17 cellular contexts compared by ENCODE assay signal in genomic region chr20:5670874-5671273, GRCh38.
"Had no signal": no experiment of that assay in that cellular context is flagged by ENCODE, and none has a peak within 500 bp of the region (broad histone marks: within the 10 kb centered on the region; RNA-seq: fewer than 3 reads in every experiment).

No MANE protein-coding gene starts in this region.

- H3K36me3 Mint-ChIP-seq: natural killer cell had no signal

- H3K9me3 ChIP-seq: colonic mucosa had no signal

- H3K4me3 Mint-ChIP-seq: activated CD4-positive, alpha-beta T cell treated with anti-CD3 and anti-CD28 coated beads, Interleukin-2, amount 10 ng/mL, durations not matched to agents 7 days and 5 days; activated CD8-positive, alpha-beta T cell treated with anti-CD3 and anti-CD28 coated beads, Interleukin-2, amount 10 ng/mL, durations not matched to agents 7 days and 5 days; activated naive CD4-positive, alpha-beta T cell treated with anti-CD3 and anti-CD28 coated beads for 36 hours; activated naive CD8-positive, alpha-beta T cell treated with anti-CD3 and anti-CD28 coated beads, Interleukin-2, amount 50 U/mL, for 24 hours; activated T-cell treated with anti-CD3 and anti-CD28 coated beads, Interleukin-2, amount 50 U/mL, for 4 hours; natural killer cell had no signal

- H3K27ac Mint-ChIP-seq: activated CD4-positive, alpha-beta T cell treated with anti-CD3 and anti-CD28 coated beads, Interleukin-2, amount 10 ng/mL, durations not matched to agents 7 days and 5 days; activated CD8-positive, alpha-beta T cell treated with anti-CD3 and anti-CD28 coated beads, Interleukin-2, amount 10 ng/mL, durations not matched to agents 7 days and 5 days; activated naive CD4-positive, alpha-beta T cell treated with anti-CD3 and anti-CD28 coated beads for 36 hours; activated naive CD8-positive, alpha-beta T cell treated with anti-CD3 and anti-CD28 coated beads, Interleukin-2, amount 50 U/mL, for 24 hours; natural killer cell had no signal

- H3K27me3 Mint-ChIP-seq: activated CD4-positive, alpha-beta T cell treated with anti-CD3 and anti-CD28 coated beads, Interleukin-2, amount 10 ng/mL, durations not matched to agents 7 days and 5 days; activated naive CD8-positive, alpha-beta T cell treated with anti-CD3 and anti-CD28 coated beads, Interleukin-2, amount 50 U/mL, for 24 hours had no signal

- H3K4me1 Mint-ChIP-seq: natural killer cell had no signal

- H3K4me3 ChIP-seq: colonic mucosa, lung had no signal

- ATAC-seq: activated CD4-positive, CD25-positive, alpha-beta regulatory T cell treated with anti-CD3 and anti-CD28 coated beads, Interleukin-2, amount 50 U/mL, for 24 hours; activated CD8-positive, alpha-beta T cell treated with anti-CD3 and anti-CD28 coated beads, Interleukin-2, amount 10 ng/mL, durations not matched to agents 7 days and 5 days; activated naive CD8-positive, alpha-beta T cell treated with anti-CD3 and anti-CD28 coated beads, Interleukin-2, amount 50 U/mL, for 24 hours; activated T-cell treated with anti-CD3 and anti-CD28 coated beads, Interleukin-2, amount 50 U/mL, for 4 hours; natural killer cell had no signal

- H3K9ac ChIP-seq: parathyroid adenoma had no signal

- H3K27ac ChIP-seq: brain microvascular endothelial cell, colonic mucosa, parathyroid adenoma had no signal

- DNase-seq: activated CD4-positive, alpha-beta T cell treated with anti-CD3 and anti-CD28 coated beads, Interleukin-2, amount 10 ng/mL, durations not matched to agents 7 days and 5 days; activated CD8-positive, alpha-beta T cell treated with anti-CD3 and anti-CD28 coated beads, Interleukin-2, amount 10 ng/mL, durations not matched to agents 7 days and 5 days; activated naive CD4-positive, alpha-beta T cell treated with anti-CD3 and anti-CD28 coated beads for 36 hours; activated naive CD8-positive, alpha-beta T cell treated with anti-CD3 and anti-CD28 coated beads, Interleukin-2, amount 50 U/mL, for 24 hours; activated T-cell treated with anti-CD3 and anti-CD28 coated beads, Interleukin-2, amount 50 U/mL, for 4 hours; brain microvascular endothelial cell; central memory CD4-positive, alpha-beta T cell; colonic mucosa; foreskin melanocyte; glutamatergic neuron; hypothalamus; islet precursor cell; natural killer cell; stimulated activated naive CD4-positive, alpha-beta T cell had no signal

- H3K79me2 ChIP-seq: parathyroid adenoma had no signal

- H3K27me3 ChIP-seq: brain microvascular endothelial cell, colonic mucosa had no signal

- H3K36me3 ChIP-seq: brain microvascular endothelial cell, colonic mucosa had no signal

- H2AFZ ChIP-seq: parathyroid adenoma had no signal

- H3K4me1 ChIP-seq: colonic mucosa, parathyroid adenoma had no signal

- H3K9me3 Mint-ChIP-seq: activated CD4-positive, alpha-beta T cell treated with anti-CD3 and anti-CD28 coated beads, Interleukin-2, amount 10 ng/mL, durations not matched to agents 7 days and 5 days; activated naive CD4-positive, alpha-beta T cell treated with anti-CD3 and anti-CD28 coated beads for 36 hours; activated naive CD8-positive, alpha-beta T cell treated with anti-CD3 and anti-CD28 coated beads, Interleukin-2, amount 50 U/mL, for 24 hours; activated T-cell treated with anti-CD3 and anti-CD28 coated beads, Interleukin-2, amount 50 U/mL, for 4 hours; natural killer cell had no signal
